In genomic region chr6:7042654-7043545, GRCh38 we compare ENCODE assay signal across 12 cellular contexts.
DNase-seq lines count a peak whose midpoint lies in the region; TF ChIP-seq lines count a peak whose summit lies in the region.
"Had no signal": no experiment of that assay in that cellular context is flagged by ENCODE, and none has a peak within 500 bp of the region (broad histone marks: within the 10 kb centered on the region; RNA-seq: fewer than 3 reads in every experiment).

No MANE protein-coding gene starts in this region.

- peak overlapping the region; percentile 0 for H3K18ac ChIP-seq in trophoblast cell (ENCODE audit: low read length)

- H3K14ac ChIP-seq in trophoblast cell (ENCODE audit: low read length): no peak overlapping the region

- WGBS in trophoblast cell (ENCODE audit: extremely low coverage, insufficient coverage, insufficient read length): no CpG with 5 or more reads among the region's 11 CpGs

- H3K27ac ChIP-seq in RWPE1 (peak overlapping the region; percentile 12; the same call in 1 of the 2 replicates), right atrium auricular region (peak overlapping the region; percentile 37 to 39), trophoblast cell (ENCODE audit: low read depth, low read length) (no peak overlapping the region), vagina (no peak overlapping the region)

- H3K9me3 ChIP-seq in right atrium auricular region: no peaks in the 10 kb centered on the region
- H3K9me3 ChIP-seq in trophoblast cell (ENCODE audit: insufficient read depth, low read depth, low read length): no peaks in the 10 kb centered on the region
- H3K9me3 ChIP-seq in vagina: no peaks in the 10 kb centered on the region

- H3K9ac ChIP-seq in trophoblast cell (ENCODE audit: low read length): no peak overlapping the region

- H3K4me3 ChIP-seq in right atrium auricular region (no peak overlapping the region), trophoblast cell (ENCODE audit: low read depth, low read length) (no peak overlapping the region), vagina (no peak overlapping the region)

- H2BK5ac ChIP-seq in trophoblast cell (ENCODE audit: low read depth, low read length, poor library complexity): no peak overlapping the region

- H3K4me1 ChIP-seq in right atrium auricular region: peaks cover 0 to 10% of the 10 kb centered on the region in 2 donors
- peaks cover 4 to 10% of the 10 kb centered on the region in 2 experiments for H3K4me1 ChIP-seq in trophoblast cell (ENCODE audit: control insufficient read depth in 1 of 2, insufficient read depth in 2 of 2, low read length in 2 of 2)
- no peaks in the 10 kb centered on the region for H3K4me1 ChIP-seq in vagina

- no peaks in the 10 kb centered on the region for H3K27me3 ChIP-seq in right atrium auricular region
- no peaks in the 10 kb centered on the region for H3K27me3 ChIP-seq in trophoblast cell (ENCODE audit: insufficient read depth, low read length)
- no peaks in the 10 kb centered on the region for H3K27me3 ChIP-seq in vagina

- H3K36me3 ChIP-seq in right atrium auricular region: no peaks in the 10 kb centered on the region
- no peaks in the 10 kb centered on the region for H3K36me3 ChIP-seq in trophoblast cell (ENCODE audit: control insufficient read depth in 1 of 2, insufficient read depth in 2 of 2, low read length in 2 of 2)
- no peaks in the 10 kb centered on the region for H3K36me3 ChIP-seq in vagina

- peak overlapping the region; percentile 54 for H4K91ac ChIP-seq in trophoblast cell (ENCODE audit: low read depth, low read length)

- no peak overlapping the region for H3K4ac ChIP-seq in trophoblast cell (ENCODE audit: low read depth, low read length)

- DNase-seq in Daoy (ENCODE audit: low read depth): peak; percentile 30
- DNase-seq in RWPE1 (ENCODE audit: low spot score): no peak
- no peak for DNase-seq in right atrium auricular region (ENCODE audit: low spot score)
- no peak for DNase-seq in trophoblast cell
- no peak for DNase-seq in NCI-H1092 treated with DMSO at 0.1 percent for 48 hours (lab: John Stamatoyannopoulos, UW)
- DNase-seq in vagina (ENCODE audit: extremely low spot score in 2 of 2): no peak
- no peak for DNase-seq in RPMI8226
- no peak for DNase-seq in activated T-helper 1 cell treated with anti-CD3 and anti-CD28 coated beads, Interleukin-12 subunit alpha, Interleukin-12 subunit beta, Interleukin-2, Interleukin-4 antibody, amounts not matched to agents 30 ng/mL and 10 ng/mL and 1 ng/mL, durations not matched to agents 14 hours and 24 hours and 36 hours (ENCODE audit: low spot score)
- DNase-seq: GOT3; midbrain; stimulated activated CD4-positive, alpha-beta T cell treated with anti-CD3 and anti-CD28 coated beads, Interleukin-2, amount 100 ng/mL, for 48 hours had no signal

- POLR2A ChIA-PET in RWPE1 (lab: Yijun Ruan, JAX; ENCODE audit: low non-redundant PET): no interaction called here

- H2BK120ac ChIP-seq in trophoblast cell (ENCODE audit: insufficient read depth, low read length, poor library complexity): peak overlapping the region; percentile 16

- no peaks in the 10 kb centered on the region for H3K9me3 Mint-ChIP-seq in activated T-helper 1 cell treated with anti-CD3 and anti-CD28 coated beads, Interleukin-12 subunit alpha, Interleukin-12 subunit beta, Interleukin-2, Interleukin-4 antibody, amounts not matched to agents 30 ng/mL and 10 ng/mL and 1 ng/mL, durations not matched to agents 14 hours and 24 hours and 36 hours

- H3K27me3 Mint-ChIP-seq in activated T-helper 1 cell treated with anti-CD3 and anti-CD28 coated beads, Interleukin-12 subunit alpha, Interleukin-12 subunit beta, Interleukin-2, Interleukin-4 antibody, amounts not matched to agents 30 ng/mL and 10 ng/mL and 1 ng/mL, durations not matched to agents 14 hours and 24 hours and 36 hours (ENCODE audit: insufficient read depth): peaks cover 35% of the 10 kb centered on the region

- H3K36me3 Mint-ChIP-seq in activated T-helper 1 cell treated with anti-CD3 and anti-CD28 coated beads, Interleukin-12 subunit alpha, Interleukin-12 subunit beta, Interleukin-2, Interleukin-4 antibody, amounts not matched to agents 30 ng/mL and 10 ng/mL and 1 ng/mL, durations not matched to agents 14 hours and 24 hours and 36 hours (ENCODE audit: low read depth): no peaks in the 10 kb centered on the region

- H2BK12ac ChIP-seq in trophoblast cell (ENCODE audit: low read length): no peak overlapping the region

- H4K12ac ChIP-seq in trophoblast cell (ENCODE audit: low read depth, low read length): no peak overlapping the region

- no peak for TF ChIP-seq POLR2A in vagina (IDR thresholded peaks at IDR 0.05)

- H3K4me2 ChIP-seq in trophoblast cell (ENCODE audit: low read length): peak overlapping the region; percentile 4

- peaks cover 14% of the 10 kb centered on the region for H3K4me1 Mint-ChIP-seq in activated T-helper 1 cell treated with anti-CD3 and anti-CD28 coated beads, Interleukin-12 subunit alpha, Interleukin-12 subunit beta, Interleukin-2, Interleukin-4 antibody, amounts not matched to agents 30 ng/mL and 10 ng/mL and 1 ng/mL, durations not matched to agents 14 hours and 24 hours and 36 hours (ENCODE audit: low read depth)

- no peak overlapping the region for H3K27ac Mint-ChIP-seq in activated T-helper 1 cell treated with anti-CD3 and anti-CD28 coated beads, Interleukin-12 subunit alpha, Interleukin-12 subunit beta, Interleukin-2, Interleukin-4 antibody, amounts not matched to agents 30 ng/mL and 10 ng/mL and 1 ng/mL, durations not matched to agents 14 hours and 24 hours and 36 hours

- H2AFZ ChIP-seq in trophoblast cell (ENCODE audit: insufficient read depth, low read length, poor library complexity): no peak overlapping the region

- TF ChIP-seq CTCF in RWPE1 (conservative IDR thresholded peaks at IDR 0.05; ENCODE audit: low read depth): no peak
- no peak for TF ChIP-seq CTCF in right atrium auricular region (IDR thresholded peaks at IDR 0.05)
- no peak for TF ChIP-seq CTCF in vagina (IDR thresholded peaks at IDR 0.05)

- no peak overlapping the region for H3K23ac ChIP-seq in trophoblast cell (ENCODE audit: low read length)

- no peaks in the 10 kb centered on the region for H3K79me2 ChIP-seq in trophoblast cell (ENCODE audit: control insufficient read depth, insufficient read depth, low read length, poor library complexity)

- intact Hi-C loops in vagina (cut with DNase I): no loop called here
- intact Hi-C loops in activated T-helper 1 cell treated with anti-CD3 and anti-CD28 coated beads, Interleukin-12 subunit alpha, Interleukin-12 subunit beta, Interleukin-2, Interleukin-4 antibody, amounts not matched to agents 30 ng/mL and 10 ng/mL and 1 ng/mL, durations not matched to agents 14 hours and 24 hours and 36 hours (cut with micrococcal nuclease): no loop called here

- no peak overlapping the region for H2AK5ac ChIP-seq in trophoblast cell (ENCODE audit: low read length)

- CTCF ChIA-PET in RWPE1 (lab: Yijun Ruan, JAX): interaction anchor here (0.6 kb wide), 1 partner anchor 648 kb away, joined by 3 read pairs; no protein-coding TSS in a partner anchor

- peaks cover 6% of the 10 kb centered on the region for H3K79me1 ChIP-seq in trophoblast cell (ENCODE audit: low read length)

- H4K8ac ChIP-seq in trophoblast cell (ENCODE audit: low read depth, low read length): peak overlapping the region; percentile 36

- H3K4me3 Mint-ChIP-seq in activated T-helper 1 cell treated with anti-CD3 and anti-CD28 coated beads, Interleukin-12 subunit alpha, Interleukin-12 subunit beta, Interleukin-2, Interleukin-4 antibody, amounts not matched to agents 30 ng/mL and 10 ng/mL and 1 ng/mL, durations not matched to agents 14 hours and 24 hours and 36 hours: no peak overlapping the region
- H3K4me3 Mint-ChIP-seq: activated CD8-positive, alpha-beta T cell treated with anti-CD3 and anti-CD28 coated beads, Interleukin-2, amount 10 ng/mL, durations not matched to agents 7 days and 5 days had no signal

Comparison
In these comparisons a context has a peak if more than half of its experiments do, and no peak if none do; other contexts are left out.
1. H3K27ac ChIP-seq: peak in RWPE1 (single experiment) and right atrium auricular region (2 of 2); none in trophoblast cell (single experiment) and vagina (single experiment).